ENCODE assay signal across 8 cellular contexts in genomic region chr5:43190755-43191603, GRCh38. TPM values are rescaled to one million over a fixed set of nuclear protein-coding genes. Genes with fewer than 3 reads are reported as not detected.
DNase-seq lines count a peak whose midpoint lies in the region; ATAC-seq and TF ChIP-seq lines count a peak whose summit lies in the region.

No MANE protein-coding gene starts in this region.

- peaks cover 21% of the 10 kb centered on the region for H3K4me1 ChIP-seq in mesenchymal stem cell (ENCODE audit: control insufficient read depth, insufficient read depth, low read depth, low read length)

- no peak overlapping the region for H4K8ac ChIP-seq in mesenchymal stem cell (ENCODE audit: low read length)

- no peak overlapping the region for H3K4ac ChIP-seq in mesenchymal stem cell (ENCODE audit: low read depth in 1 of 2, low read length in 2 of 2)

- no peak overlapping the region for H4K91ac ChIP-seq in mesenchymal stem cell (ENCODE audit: low read length)

- H3K4me3 ChIP-seq in astrocyte of the spinal cord (ENCODE audit: low read depth, low read length): no peak overlapping the region
- peak overlapping the region in 1 of 2 experiments; percentile 84 for H3K4me3 ChIP-seq in mesenchymal stem cell (ENCODE audit: insufficient read depth in 1 of 2, low read depth in 1 of 2, low read length in 2 of 2)

- no peak overlapping the region for H3K4me2 ChIP-seq in mesenchymal stem cell (ENCODE audit: low read length, poor library complexity, severe bottlenecking)

- no peak overlapping the region for H2AFZ ChIP-seq in mesenchymal stem cell (ENCODE audit: low read depth, low read length)

- TF ChIP-seq CTCF in HFFc6 (IDR thresholded peaks at IDR 0.05) (no peak), astrocyte of the spinal cord (IDR thresholded peaks at IDR 0.05; ENCODE audit: low read depth, low read length) (no peak)

- no peak overlapping the region for H2BK5ac ChIP-seq in mesenchymal stem cell (ENCODE audit: low read depth, low read length, poor library complexity, severe bottlenecking)

- no peaks in the 10 kb centered on the region for H3K9me3 ChIP-seq in mesenchymal stem cell (ENCODE audit: control insufficient read depth, low read length)

- no peak overlapping the region for H2BK120ac ChIP-seq in mesenchymal stem cell (ENCODE audit: low read depth, low read length)

- H3K27me3 ChIP-seq in mesenchymal stem cell (ENCODE audit: control insufficient read depth in 1 of 2, insufficient read depth in 1 of 2, low read length in 2 of 2): no peaks in the 10 kb centered on the region

- intact Hi-C loops in posterior cingulate gyrus (cut with DNase I): loop anchor here (5.0 kb wide), 1 partner anchor 121 kb away; the partner anchor contains the start of gene HMGCS1

- no peaks in the 10 kb centered on the region for H3K36me3 ChIP-seq in mesenchymal stem cell (ENCODE audit: control insufficient read depth in 1 of 2, insufficient read depth in 2 of 2, low read depth in 1 of 2, low read length in 2 of 2)

- no peak overlapping the region for H2BK15ac ChIP-seq in mesenchymal stem cell (ENCODE audit: low read depth, poor library complexity, severe bottlenecking)

- no peaks in the 10 kb centered on the region for H3K9me3 Mint-ChIP-seq in HFFc6

- H3K9ac ChIP-seq in mesenchymal stem cell (ENCODE audit: low read length): no peak overlapping the region

- no peak overlapping the region for H3K27ac ChIP-seq in mesenchymal stem cell (ENCODE audit: low read length, poor library complexity, severe bottlenecking)

- peak overlapping the region; percentile 32; the same call in 1 of the 2 replicates for H3K4me3 Mint-ChIP-seq in HFFc6

- in situ Hi-C loops in astrocyte of the spinal cord (cut with HindIII; ENCODE audit: low sequenced_read_pairs): no loop called here

- DNase-seq in Ammon's horn (ENCODE audit: low spot score) (peak; percentile 13), HFFc6 (peak; percentile 32), astrocyte of the spinal cord (ENCODE audit: low read depth, low spot score) (peak; percentile 37), mesenchymal stem cell (peak; percentile 61), posterior cingulate gyrus (no peak), NCI-H446 treated with DMSO at 0.1 percent for 48 hours (lab: John Stamatoyannopoulos, UW) (no peak), foreskin melanocyte (no peak)

- WGBS in mesenchymal stem cell: 40% methylated on average over 9 of the region's 10 CpGs

- H2BK12ac ChIP-seq in mesenchymal stem cell (ENCODE audit: low read length in 2 of 2): no peak overlapping the region

- H3K36me3 Mint-ChIP-seq in HFFc6 (ENCODE audit: low read depth): 0 out of 2 replicates have a peak, but pooled peaks cover 5% of the 10 kb centered on the region

- no peak for ATAC-seq in GM18520 (IDR thresholded peaks at IDR 0.05; ENCODE audit: unreplicated experiment)

- H3K14ac ChIP-seq in mesenchymal stem cell (ENCODE audit: low read length in 2 of 2): no peak overlapping the region

- no peak overlapping the region for H3K18ac ChIP-seq in mesenchymal stem cell (ENCODE audit: low read depth in 1 of 2, low read length in 2 of 2)

- H2AK5ac ChIP-seq in mesenchymal stem cell (ENCODE audit: low read length, severe bottlenecking): no peak overlapping the region

- H3K27me3 Mint-ChIP-seq in HFFc6 (ENCODE audit: insufficient read depth): no peaks in the 10 kb centered on the region; the same call in 1 of the 2 replicates

- H3K23ac ChIP-seq in mesenchymal stem cell (ENCODE audit: low read length in 2 of 2): no peak overlapping the region

- peaks cover 23% of the 10 kb centered on the region for H3K4me1 Mint-ChIP-seq in HFFc6 (ENCODE audit: low read depth)

- no peak overlapping the region for H3K27ac Mint-ChIP-seq in HFFc6

- no peaks in the 10 kb centered on the region for H3K79me1 ChIP-seq in mesenchymal stem cell (replicated peaks; ENCODE audit: low read length, poor library complexity, severe bottlenecking)

RNA-seq across cellular contexts. Expression of gene NIM1K, which starts 1.0 kb away (rescaled TPM):
- under 1 TPM; 0.14 to 0.85 (median 0.38) TPM for total RNA-seq in HFFc6 (2021; fragmentation: NEBNext Ultra II Directional; extraction: Animal tissue kit (Norgen Biotek cat#: 25700))
- polyA plus RNA-seq in mesenchymal stem cell (2013, experiment 1 of 2): 0.11 TPM
- polyA plus RNA-seq in mesenchymal stem cell (2013, experiment 2 of 2): 0.10 TPM

Comparison
In these comparisons a context has a peak if more than half of its experiments do, and no peak if none do; other contexts are left out.
1. DNase-seq: peak in Ammon's horn (single experiment), HFFc6 (single experiment), astrocyte of the spinal cord (single experiment) and mesenchymal stem cell (single experiment); none in posterior cingulate gyrus (0 of 10), NCI-H446 treated with DMSO at 0.1 percent for 48 hours (single experiment) and foreskin melanocyte (single experiment).